8 cellular contexts compared by ENCODE assay signal in the genomic region with DNA sequence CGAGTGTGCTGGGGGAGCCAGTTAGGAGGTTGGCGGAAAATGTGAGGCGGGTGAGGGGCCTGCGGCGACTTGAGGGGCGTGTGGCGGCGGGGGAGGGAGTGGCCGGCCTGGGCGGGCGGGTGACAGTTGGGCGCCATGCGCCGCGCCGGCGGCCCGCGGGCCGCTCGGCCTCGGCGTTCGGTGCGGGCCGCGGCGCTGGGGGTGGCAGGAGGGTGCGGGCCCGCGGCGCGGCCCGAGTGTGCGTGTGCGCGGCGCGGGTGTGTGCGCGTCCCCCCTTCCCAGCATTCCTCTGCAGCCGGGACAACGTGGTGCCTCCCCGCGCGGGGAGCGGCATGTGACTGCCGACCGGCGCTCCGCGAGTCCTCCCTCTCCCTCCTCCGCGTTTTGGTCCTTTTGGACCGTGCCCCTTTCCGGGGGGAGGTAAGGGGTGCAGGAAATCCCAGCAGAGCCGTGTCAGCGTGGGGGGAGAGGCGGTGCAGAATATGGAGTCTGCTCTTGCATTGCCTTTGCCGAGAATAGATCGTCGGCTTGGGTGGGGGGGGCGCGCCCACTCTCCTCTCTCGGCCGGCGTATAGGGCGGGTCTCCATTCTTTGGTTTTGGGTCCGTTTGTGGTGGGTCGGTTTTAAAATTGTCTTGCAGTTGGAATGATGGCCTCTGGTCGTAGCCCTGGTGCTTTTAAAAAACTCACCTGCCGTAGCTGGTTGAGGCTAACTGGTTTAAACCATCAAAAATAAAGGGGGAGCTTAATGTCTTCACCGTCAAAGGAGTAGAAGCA. TPM values are rescaled to one million over a fixed set of nuclear protein-coding genes. Genes with fewer than 3 reads are reported as not detected.
DNase-seq lines count a peak whose midpoint lies in the region; ATAC-seq and TF ChIP-seq lines count a peak whose summit lies in the region.

No MANE protein-coding gene starts in this region.

- peak overlapping the region; percentile 99 for H3K4me3 ChIP-seq in psoas muscle

- peak; percentile 52 for DNase-seq in NCI-H748 (lab: John Stamatoyannopoulos, UW; ENCODE audit: unreplicated experiment)
- no peak for DNase-seq in NCI-H748 treated with DMSO at 0.1 percent for 48 hours (lab: John Stamatoyannopoulos, UW)
- peak; percentile 29 for DNase-seq in T follicular helper cell (ENCODE audit: low read depth)
- peak; percentile 42 for DNase-seq in amniotic epithelial cell (ENCODE audit: low read depth)
- peak; percentile 76 for DNase-seq in left ventricle myocardium superior
- peak; percentile 54 to 79 for DNase-seq in psoas muscle
- no peak for DNase-seq in NCI-H128 (lab: John Stamatoyannopoulos, UW; ENCODE audit: unreplicated experiment)
- DNase-seq in H4 (ENCODE audit: low spot score), result no peak

- H3K36me3 ChIP-seq in psoas muscle (ENCODE audit: insufficient read depth in 1 of 2, low read depth in 1 of 2), result no peaks in the 10 kb centered on the region

- H3K9me3 ChIP-seq in psoas muscle, result no peaks in the 10 kb centered on the region

- no peak for TF ChIP-seq CTCF in psoas muscle (IDR thresholded peaks at IDR 0.05)

- peaks cover 58% of the 10 kb centered on the region for H3K4me1 ChIP-seq in psoas muscle

- peak overlapping the region; percentile 99 for H3K27ac ChIP-seq in psoas muscle

- intact Hi-C loops in left ventricle myocardium superior (cut with micrococcal nuclease), result no loop called here
- intact Hi-C loops in psoas muscle (cut with DNase I), result loop anchor here (5.0 kb wide), 3 partner anchors 75 to 180 kb away; partner anchors contain the start of genes CNOT8 (in 2 of the 2) and GEMIN5 (in 1 of the 2)

- WGBS in psoas muscle, 3 donors, result 0% methylated on average over 41 to 73 of the region's 73 CpGs

- ATAC-seq in left ventricle myocardium superior, result peak; percentile 4
- peak in 2 of 4 donors; percentile 7 for ATAC-seq in psoas muscle

- H3K27me3 ChIP-seq in psoas muscle (ENCODE audit: insufficient read depth in 3 of 3, low read length in 2 of 3), result no peaks in the 10 kb centered on the region

RNA-seq across cellular contexts. Expression of gene LARP1, which starts 1.9 kb away (rescaled TPM):
- total RNA-seq in left ventricle myocardium superior (155 TPM), psoas muscle (100 to 1,000 TPM; 105 to 173 (median 162) TPM)
- 100 to 1,000 TPM in 1 of 3 donors, 10 to 100 TPM in 2; 34.1 to 108 (median 48.4) TPM for polyA plus RNA-seq in psoas muscle
- 44.3 and 48.5 TPM in 2 replicates for total RNA-seq in H4 (2014; rRNA removed; shearing (Covaris generic))

Comparison
In these comparisons a context has a peak if more than half of its experiments do, and no peak if none do; other contexts are left out.
1. DNase-seq: peak in NCI-H748 (single experiment), T follicular helper cell (single experiment), amniotic epithelial cell (single experiment), left ventricle myocardium superior (single experiment) and psoas muscle (2 of 2); none in NCI-H748 treated with DMSO at 0.1 percent for 48 hours (single experiment), NCI-H128 (single experiment) and H4 (single experiment).